In the genomic region with DNA sequence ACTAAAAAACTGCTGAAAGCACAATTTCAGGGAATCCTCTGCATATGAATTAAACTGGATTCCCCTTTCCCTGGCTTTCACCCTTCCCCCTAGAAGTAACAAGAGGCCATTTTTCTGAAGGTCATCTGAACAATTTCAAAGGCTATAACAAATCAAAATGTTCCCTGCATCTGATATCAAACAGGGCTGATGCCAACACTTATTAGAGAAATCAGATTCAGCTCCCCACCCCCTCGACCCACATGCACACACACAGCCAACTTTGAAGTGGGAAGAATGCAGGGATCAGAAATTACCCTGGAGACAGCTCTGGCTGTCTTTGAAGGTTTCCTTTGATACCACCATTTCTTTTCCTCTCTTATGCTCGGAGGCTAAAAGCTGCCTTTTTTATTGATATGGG, we compare ENCODE assay signal across 22 cellular contexts.
DNase-seq lines count a peak whose midpoint lies in the region; ATAC-seq, FAIRE-seq and TF ChIP-seq lines count a peak whose summit lies in the region.
"Had no signal": no experiment of that assay in that cellular context is flagged by ENCODE, and none has a peak within 500 bp of the region (broad histone marks: within the 10 kb centered on the region; RNA-seq: fewer than 3 reads in every experiment).

No MANE protein-coding gene starts in this region.

- no peak overlapping the region for H3K9ac ChIP-seq in SK-N-SH
- H3K9ac ChIP-seq: GM23248 had no signal

- H3K36me3 ChIP-seq in SK-N-SH (replicated peaks in 1 of 2; ENCODE audit: control insufficient read depth in 1 of 2, insufficient read depth in 2 of 2, low read length in 1 of 2) (peaks cover 7 to 12% of the 10 kb centered on the region in 2 experiments), adrenal gland (replicated peaks in 1 of 2) (peaks cover 0 to 6% of the 10 kb centered on the region in 2 donors)

- TF ChIP-seq POLR2A in A549 (IDR thresholded peaks at IDR 0.05; ENCODE audit: low read length) (no peak), adrenal gland (IDR thresholded peaks at IDR 0.05) (no peak)

- peak overlapping the region in 2 of 3 experiments; percentile 50 to 58 for H3K27ac Mint-ChIP-seq in nephron
- H3K27ac Mint-ChIP-seq: CD8-positive, alpha-beta T cell; IgD-negative memory B cell had no signal

- H3K4me3 ChIP-seq in SK-N-SH (ENCODE audit: low read depth in 2 of 2, low read length in 1 of 2) (no peak overlapping the region), A549 (no peak overlapping the region), adrenal gland (no peak overlapping the region)
- H3K4me3 ChIP-seq: GM23248, Peyer's patch, SJSA1 had no signal

- DNase-seq in SK-N-SH: no peak
- no peak for DNase-seq in A549 (ENCODE audit: low read depth in 1 of 2, low spot score in 1 of 2)
- peak in 4 of 7 donors; percentile 27 to 58 (median 42) for DNase-seq in adrenal gland
- no peak for DNase-seq in COLO829 (ENCODE audit: low spot score)
- DNase-seq in iPS-NIHi11 (ENCODE audit: low spot score): no peak
- DNase-seq: C1 segment of cervical spinal cord; Calu3; CD8-positive, alpha-beta T cell; DMS153; GM23248; NCI-H1105 treated with DMSO at 0.1 percent for 48 hours; NCI-H2029 treated with DMSO at 0.1 percent for 48 hours; NCI-H526 had no signal

- CTCF ChIA-PET in SK-N-SH (lab: Yijun Ruan, JAX) (interaction anchor here (1.2 kb wide), 1 partner anchor 126 kb away, joined by 3 read pairs; no protein-coding TSS in a partner anchor), A549 (lab: Yijun Ruan, JAX) (interaction anchor here (0.6 to 1.6 kb wide), 2 partner anchors 213 to 349 kb away, joined by 3 read pairs; no protein-coding TSS in a partner anchor)

- POLR2A ChIA-PET in SK-N-SH (lab: Yijun Ruan, JAX): interaction anchor here (1.6 kb wide), 1 partner anchor 90 kb away, joined by 3 read pairs; no protein-coding TSS in a partner anchor
- POLR2A ChIA-PET in A549 (lab: Yijun Ruan, JAX): no interaction called here

- TF ChIP-seq RAD21 in SK-N-SH (IDR thresholded peaks at IDR 0.05; ENCODE audit: low read length) (peak; percentile 11; the same call in 1 of the 2 replicates), A549 (conservative IDR thresholded peaks at IDR 0.05 in 1 of 2, IDR thresholded peaks at IDR 0.05 in 1 of 2) (no peak)

- H3K4me1 ChIP-seq in SK-N-SH (ENCODE audit: control insufficient read depth in 1 of 2, insufficient read depth in 2 of 2, low read depth in 1 of 2, low read length in 1 of 2): peaks cover 6 to 57% of the 10 kb centered on the region in 2 experiments; a peak in 2 of 4 replicates
- H3K4me1 ChIP-seq in A549: peaks cover 3% of the 10 kb centered on the region; the same call in 1 of the 3 replicates
- H3K4me1 ChIP-seq in adrenal gland (replicated peaks in 1 of 2): peaks cover 5 to 18% of the 10 kb centered on the region in 2 donors
- H3K4me1 ChIP-seq: SJSA1 had no signal

- H3K9me3 Mint-ChIP-seq in nephron: no peaks in the 10 kb centered on the region
- H3K9me3 Mint-ChIP-seq: CD8-positive, alpha-beta T cell; IgD-negative memory B cell had no signal

- no peaks in the 10 kb centered on the region for H3K27me3 Mint-ChIP-seq in nephron (ENCODE audit: low read depth)
- H3K27me3 Mint-ChIP-seq: IgD-negative memory B cell had no signal

- H2AFZ ChIP-seq in SK-N-SH (ENCODE audit: low read depth): no peak overlapping the region
- H2AFZ ChIP-seq: GM23248 had no signal

- FAIRE-seq in A549 (lab: Jason Lieb, UNC): no peak
- FAIRE-seq: GM12891 had no signal

- H3K27me3 ChIP-seq in SK-N-SH (ENCODE audit: insufficient read depth) (no peaks in the 10 kb centered on the region), adrenal gland (no peaks in the 10 kb centered on the region)
- H3K27me3 ChIP-seq: Peyer's patch, SJSA1 had no signal

- H3K9me3 ChIP-seq in SK-N-SH (no peaks in the 10 kb centered on the region), A549 (no peaks in the 10 kb centered on the region), adrenal gland (replicated peaks in 1 of 3) (no peaks in the 10 kb centered on the region)
- H3K9me3 ChIP-seq: Peyer's patch, SJSA1 had no signal

- no peaks in the 10 kb centered on the region for H3K9me2 ChIP-seq in SK-N-SH

- H3K4me3 Mint-ChIP-seq in nephron: no peak overlapping the region
- H3K4me3 Mint-ChIP-seq: CD8-positive, alpha-beta T cell; IgD-negative memory B cell had no signal

- no peak overlapping the region for H3K4me2 ChIP-seq in SK-N-SH
- no peak overlapping the region for H3K4me2 ChIP-seq in A549

- no peak for TF ChIP-seq CTCF in SK-N-SH (IDR thresholded peaks at IDR 0.05)
- TF ChIP-seq CTCF in A549 (IDR thresholded peaks at IDR 0.05): no peak
- no peak for TF ChIP-seq CTCF in adrenal gland (IDR thresholded peaks at IDR 0.05)
- TF ChIP-seq CTCF in nephron (IDR thresholded peaks at IDR 0.05; ENCODE audit: unreplicated experiment in 3 of 3): no peak

- TF ChIP-seq EP300 in SK-N-SH (IDR thresholded peaks at IDR 0.05; ENCODE audit: borderline replicate concordance in 1 of 2, low read depth in 1 of 2, low read length in 1 of 2) (peak in 1 of 2 experiments; percentile 56; a peak in 2 of 4 replicates), A549 (IDR thresholded peaks at IDR 0.05) (no peak)

- H3K79me2 ChIP-seq in SK-N-SH (ENCODE audit: insufficient read depth): no peaks in the 10 kb centered on the region

- H3K36me3 Mint-ChIP-seq in nephron (ENCODE audit: low read depth): peaks cover 17% of the 10 kb centered on the region

- H3K27ac ChIP-seq in SK-N-SH (ENCODE audit: low read depth in 2 of 2, low read length in 1 of 2): peak overlapping the region in 1 of 2 experiments; percentile 95; a peak in 2 of 4 replicates
- H3K27ac ChIP-seq in A549: no peak overlapping the region
- H3K27ac ChIP-seq in adrenal gland: no peak overlapping the region
- H3K27ac ChIP-seq: 22Rv1, GM23248, Peyer's patch, SJSA1 had no signal

- peaks cover 55% of the 10 kb centered on the region for H3K4me1 Mint-ChIP-seq in nephron

- H4K20me1 ChIP-seq in SK-N-SH (ENCODE audit: insufficient read depth): no peaks in the 10 kb centered on the region

- 69% methylated on average over 2 of the region's 2 CpGs for whole genome bisulfite sequencing in SK-N-SH (ENCODE audit: low lambda C conversion rate)
- 60% methylated on average over 2 of the region's 2 CpGs for WGBS in A549 (ENCODE audit: missing lambda C conversion rate)
- 49 to 81% (median 53%) methylated on average over 2 of the region's 2 CpGs for WGBS in adrenal gland, 4 donors

- no peak for ATAC-seq in SK-N-SH treated with all-trans-retinoic acid at 6 μM for 48 hours
- no peak for ATAC-seq in A549
- ATAC-seq in GM18907 (IDR thresholded peaks at IDR 0.05; ENCODE audit: unreplicated experiment): no peak
- ATAC-seq: CD8-positive, alpha-beta T cell; HCT116 had no signal

- intact Hi-C loops in adrenal gland (cut with DNase I): no loop called here

- no peaks in the 10 kb centered on the region for H3F3A ChIP-seq in SK-N-SH (replicated peaks; ENCODE audit: insufficient read depth)

TF ChIP-seq in SK-N-SH, 30 proteins besides CTCF, POLR2A, EP300 and RAD21:
- no peak for TF ChIP-seq TEAD4 (IDR thresholded peaks at IDR 0.05; ENCODE audit: borderline replicate concordance, insufficient read depth)
- TF ChIP-seq GATA2 (CRISPR knock-in tag; IDR thresholded peaks at IDR 0.05): 0 out of 2 replicates have a peak, but pooled peaks have one; percentile 28
TF ChIP-seq in SK-N-SH: peak in this region for 1.

TF ChIP-seq in SK-N-SH treated with all-trans-retinoic acid at 6 μM for 48 hours, 23 proteins besides CTCF, POLR2A, EP300 and RAD21:
- TF ChIP-seq GLIS3 (CRISPR knock-in tag; IDR thresholded peaks at IDR 0.05) (no peak), TOX (CRISPR knock-in tag; IDR thresholded peaks at IDR 0.05; ENCODE audit: borderline replicate concordance) (no peak)

TF ChIP-seq in A549, 52 proteins besides CTCF, POLR2A, EP300 and RAD21:
- TF ChIP-seq MAFK (IDR thresholded peaks at IDR 0.05; ENCODE audit: partially characterized antibody) (peak; percentile 5), FOXS1 (CRISPR knock-in tag; IDR thresholded peaks at IDR 0.05) (no peak)

Comparison
In these comparisons a context has a peak if more than half of its experiments do, and no peak if none do; other contexts are left out.
1. DNase-seq: peak in adrenal gland (4 of 7); none in SK-N-SH (single experiment), A549 (0 of 2), COLO829 (single experiment) and iPS-NIHi11 (single experiment).